3 cellular contexts compared by ENCODE assay signal in the genomic region with DNA sequence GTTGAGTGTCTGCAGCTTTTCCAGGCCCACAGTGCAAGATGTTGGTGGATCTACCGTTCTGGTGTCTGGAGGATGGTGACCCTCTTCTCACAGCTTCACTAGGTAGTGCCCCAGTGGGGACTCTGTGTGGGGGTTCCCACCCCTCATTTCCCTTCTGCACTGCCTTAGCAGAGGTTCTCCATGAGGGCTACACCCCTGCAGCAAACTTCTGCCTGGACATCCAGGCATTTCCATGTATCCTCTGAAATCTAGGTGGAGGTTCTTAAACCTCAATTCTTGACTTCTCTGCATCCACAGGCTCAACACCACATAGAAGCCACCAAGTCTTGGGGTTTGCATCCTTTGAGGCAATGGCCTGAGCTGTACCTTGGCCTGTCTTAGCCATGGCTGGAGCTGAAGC.
TF ChIP-seq lines count a peak whose summit lies in the region.

No MANE protein-coding gene starts in this region.

TF ChIP-seq in A549, 52 proteins besides CTCF, POLR2A, EP300 and RAD21:
- no peak for TF ChIP-seq KDM5A (IDR thresholded peaks at IDR 0.05)
- no peak for TF ChIP-seq SREBF2 (IDR thresholded peaks at IDR 0.05)
- no peak for TF ChIP-seq NR3C1 (IDR thresholded peaks at IDR 0.05)
- TF ChIP-seq TP53 (CRISPR knock-in tag; IDR thresholded peaks at IDR 0.05), result no peak
- no peak for TF ChIP-seq RARB (CRISPR knock-in tag; IDR thresholded peaks at IDR 0.05)
- TF ChIP-seq BHLHE40 (IDR thresholded peaks at IDR 0.05; ENCODE audit: low read depth, low read length), result no peak
- TF ChIP-seq FOXS1 (CRISPR knock-in tag; IDR thresholded peaks at IDR 0.05), result no peak
- peak; percentile 7 for TF ChIP-seq ZFP36 (IDR thresholded peaks at IDR 0.05; ENCODE audit: borderline replicate concordance, partially characterized antibody)
- TF ChIP-seq, protein P1, sequence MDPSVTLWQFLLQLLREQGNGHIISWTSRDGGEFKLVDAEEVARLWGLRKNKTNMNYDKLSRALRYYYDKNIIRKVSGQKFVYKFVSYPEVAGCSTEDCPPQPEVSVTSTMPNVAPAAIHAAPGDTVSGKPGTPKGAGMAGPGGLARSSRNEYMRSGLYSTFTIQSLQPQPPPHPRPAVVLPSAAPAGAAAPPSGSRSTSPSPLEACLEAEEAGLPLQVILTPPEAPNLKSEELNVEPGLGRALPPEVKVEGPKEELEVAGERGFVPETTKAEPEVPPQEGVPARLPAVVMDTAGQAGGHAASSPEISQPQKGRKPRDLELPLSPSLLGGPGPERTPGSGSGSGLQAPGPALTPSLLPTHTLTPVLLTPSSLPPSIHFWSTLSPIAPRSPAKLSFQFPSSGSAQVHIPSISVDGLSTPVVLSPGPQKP (IDR thresholded peaks at IDR 0.05; ENCODE audit: low read depth, low read length), result no peak

TF ChIP-seq in HEK293, 187 proteins besides CTCF, POLR2A, EP300 and RAD21:
- TF ChIP-seq ZNF600 (tag by site-specific recombination; IDR thresholded peaks at IDR 0.05) (no peak), IKZF3 (tag by site-specific recombination; IDR thresholded peaks at IDR 0.05) (no peak), SETDB1 (IDR thresholded peaks at IDR 0.05; ENCODE audit: insufficient read length, low read length) (peak; percentile 74), ZNF121 (tag by site-specific recombination; IDR thresholded peaks at IDR 0.05) (no peak), ZXDB (tag by site-specific recombination; IDR thresholded peaks at IDR 0.05) (no peak)
- TF ChIP-seq, protein P2, sequence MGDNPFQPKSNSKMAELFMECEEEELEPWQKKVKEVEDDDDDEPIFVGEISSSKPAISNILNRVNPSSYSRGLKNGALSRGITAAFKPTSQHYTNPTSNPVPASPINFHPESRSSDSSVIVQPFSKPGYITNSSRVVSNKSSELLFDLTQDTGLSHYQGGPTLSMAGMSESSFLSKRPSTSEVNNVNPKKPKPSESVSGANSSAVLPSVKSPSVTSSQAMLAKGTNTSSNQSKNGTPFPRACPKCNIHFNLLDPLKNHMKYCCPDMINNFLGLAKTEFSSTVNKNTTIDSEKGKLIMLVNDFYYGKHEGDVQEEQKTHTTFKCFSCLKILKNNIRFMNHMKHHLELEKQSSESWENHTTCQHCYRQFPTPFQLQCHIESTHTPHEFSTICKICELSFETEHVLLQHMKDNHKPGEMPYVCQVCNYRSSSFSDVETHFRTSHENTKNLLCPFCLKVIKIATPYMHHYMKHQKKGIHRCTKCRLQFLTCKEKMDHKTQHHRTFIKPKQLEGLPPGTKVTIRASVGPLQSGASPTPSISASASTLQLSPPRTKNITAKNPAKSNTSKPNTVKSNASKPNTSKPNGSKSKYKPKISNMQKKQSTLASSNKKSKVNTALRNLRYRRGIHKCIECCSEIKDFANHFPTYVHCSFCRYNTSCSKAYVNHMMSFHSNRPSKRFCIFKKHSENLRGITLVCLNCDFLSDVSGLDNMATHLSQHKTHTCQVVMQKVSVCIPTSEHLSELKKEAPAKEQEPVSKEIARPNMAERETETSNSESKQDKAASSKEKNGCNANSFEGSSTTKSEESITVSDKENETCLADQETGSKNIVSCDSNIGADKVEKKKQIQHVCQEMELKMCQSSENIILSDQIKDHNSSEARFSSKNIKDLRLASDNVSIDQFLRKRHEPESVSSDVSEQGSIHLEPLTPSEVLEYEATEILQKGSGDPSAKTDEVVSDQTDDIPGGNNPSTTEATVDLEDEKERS (tag by site-specific recombination; IDR thresholded peaks at IDR 0.05), result peak; percentile 63; the same call in 1 of the 2 replicates
- TF ChIP-seq, protein P3, sequence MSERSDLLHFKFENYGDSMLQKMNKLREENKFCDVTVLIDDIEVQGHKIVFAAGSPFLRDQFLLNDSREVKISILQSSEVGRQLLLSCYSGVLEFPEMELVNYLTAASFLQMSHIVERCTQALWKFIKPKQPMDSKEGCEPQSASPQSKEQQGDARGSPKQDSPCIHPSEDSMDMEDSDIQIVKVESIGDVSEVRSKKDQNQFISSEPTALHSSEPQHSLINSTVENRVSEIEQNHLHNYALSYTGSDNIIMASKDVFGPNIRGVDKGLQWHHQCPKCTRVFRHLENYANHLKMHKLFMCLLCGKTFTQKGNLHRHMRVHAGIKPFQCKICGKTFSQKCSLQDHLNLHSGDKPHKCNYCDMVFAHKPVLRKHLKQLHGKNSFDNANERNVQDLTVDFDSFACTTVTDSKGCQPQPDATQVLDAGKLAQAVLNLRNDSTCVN (tag by site-specific recombination; optimal IDR thresholded peaks at IDR 0.05), result no peak

TF ChIP-seq in K562, 482 proteins besides CTCF, POLR2A, EP300 and RAD21:
- TF ChIP-seq ARID2 (IDR thresholded peaks at IDR 0.05), result no peak
- TF ChIP-seq ZFP36 (IDR thresholded peaks at IDR 0.05; ENCODE audit: low read depth, low read length, partially characterized antibody), result peak; percentile 24
- TF ChIP-seq CBX3 (IDR thresholded peaks at IDR 0.05; ENCODE audit: borderline replicate concordance in 1 of 2, low read length in 2 of 2), result peak in 1 of 2 experiments; percentile 37; a peak in 1 of 3 replicates
- 0 out of 2 replicates have a peak, but pooled peaks have one; percentile 29 for TF ChIP-seq TRIM28 (IDR thresholded peaks at IDR 0.05)
- TF ChIP-seq CBX5 (IDR thresholded peaks at IDR 0.05; ENCODE audit: borderline replicate concordance, low read depth), result peak; percentile 80; the same call in 1 of the 2 replicates
- TF ChIP-seq NCOA4 (IDR thresholded peaks at IDR 0.05; ENCODE audit: partially characterized antibody), result no peak
- TF ChIP-seq, protein P4, sequence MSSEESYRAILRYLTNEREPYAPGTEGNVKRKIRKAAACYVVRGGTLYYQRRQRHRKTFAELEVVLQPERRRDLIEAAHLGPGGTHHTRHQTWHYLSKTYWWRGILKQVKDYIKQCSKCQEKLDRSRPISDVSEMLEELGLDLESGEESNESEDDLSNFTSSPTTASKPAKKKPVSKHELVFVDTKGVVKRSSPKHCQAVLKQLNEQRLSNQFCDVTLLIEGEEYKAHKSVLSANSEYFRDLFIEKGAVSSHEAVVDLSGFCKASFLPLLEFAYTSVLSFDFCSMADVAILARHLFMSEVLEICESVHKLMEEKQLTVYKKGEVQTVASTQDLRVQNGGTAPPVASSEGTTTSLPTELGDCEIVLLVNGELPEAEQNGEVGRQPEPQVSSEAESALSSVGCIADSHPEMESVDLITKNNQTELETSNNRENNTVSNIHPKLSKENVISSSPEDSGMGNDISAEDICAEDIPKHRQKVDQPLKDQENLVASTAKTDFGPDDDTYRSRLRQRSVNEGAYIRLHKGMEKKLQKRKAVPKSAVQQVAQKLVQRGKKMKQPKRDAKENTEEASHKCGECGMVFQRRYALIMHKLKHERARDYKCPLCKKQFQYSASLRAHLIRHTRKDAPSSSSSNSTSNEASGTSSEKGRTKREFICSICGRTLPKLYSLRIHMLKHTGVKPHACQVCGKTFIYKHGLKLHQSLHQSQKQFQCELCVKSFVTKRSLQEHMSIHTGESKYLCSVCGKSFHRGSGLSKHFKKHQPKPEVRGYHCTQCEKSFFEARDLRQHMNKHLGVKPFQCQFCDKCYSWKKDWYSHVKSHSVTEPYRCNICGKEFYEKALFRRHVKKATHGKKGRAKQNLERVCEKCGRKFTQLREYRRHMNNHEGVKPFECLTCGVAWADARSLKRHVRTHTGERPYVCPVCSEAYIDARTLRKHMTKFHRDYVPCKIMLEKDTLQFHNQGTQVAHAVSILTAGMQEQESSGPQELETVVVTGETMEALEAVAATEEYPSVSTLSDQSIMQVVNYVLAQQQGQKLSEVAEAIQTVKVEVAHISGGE (CRISPR knock-in tag; IDR thresholded peaks at IDR 0.05), result no peak
- TF ChIP-seq NFATC3 (IDR thresholded peaks at IDR 0.05), result no peak
- no peak for TF ChIP-seq ILK (tag; IDR thresholded peaks at IDR 0.05; ENCODE audit: borderline replicate concordance, low read depth)
- TF ChIP-seq CBX1 (IDR thresholded peaks at IDR 0.05; ENCODE audit: low read depth), result peak; percentile 57; the same call in 1 of the 2 replicates
- TF ChIP-seq TBL1XR1 (IDR thresholded peaks at IDR 0.05; ENCODE audit: low read length in 2 of 2), result no peak
- TF ChIP-seq POLR2H (tag; IDR thresholded peaks at IDR 0.05; ENCODE audit: low read depth), result no peak
